Comparison of ENCODE assay signal across 2 cellular contexts in genomic region chr6:68711386-68712000, GRCh38.
TF ChIP-seq lines count a peak whose summit lies in the region.

No MANE protein-coding gene starts in this region.

TF ChIP-seq in IMR-90, 13 proteins besides CTCF, POLR2A, EP300 and RAD21 (continued from another document):
- peak; percentile 60 for TF ChIP-seq MAFK (IDR thresholded peaks at IDR 0.05; ENCODE audit: low read depth, low read length)
TF ChIP-seq in IMR-90: peak in this region for 1.

TF ChIP-seq in K562, 482 proteins besides CTCF, POLR2A, EP300 and RAD21 (continued from another document):
- TF ChIP-seq PBX2 (CRISPR knock-in tag; IDR thresholded peaks at IDR 0.05; ENCODE audit: low read depth) (no peak), PBX2 (tag; conservative IDR thresholded peaks at IDR 0.05; ENCODE audit: low read depth) (peak; percentile 90), ZNF316 (IDR thresholded peaks at IDR 0.05) (peak; percentile 96), MAFF (IDR thresholded peaks at IDR 0.05; ENCODE audit: low read length) (peak; percentile 71), PKNOX1 (IDR thresholded peaks at IDR 0.05) (peak; percentile 17; the same call in 1 of the 2 replicates), NFE2 (IDR thresholded peaks at IDR 0.05; ENCODE audit: low read depth) (peak; percentile 60; the same call in 1 of the 2 replicates), MAFG (tag; conservative IDR thresholded peaks at IDR 0.05) (peak; percentile 92), C11orf30 (IDR thresholded peaks at IDR 0.05; ENCODE audit: low read depth) (peak; percentile 90), ARID1B (IDR thresholded peaks at IDR 0.05) (0 out of 2 replicates have a peak, but pooled peaks have one; percentile 7), SMARCA4 (IDR thresholded peaks at IDR 0.05) (0 out of 2 replicates have a peak, but pooled peaks have one; percentile 14), MAFK (IDR thresholded peaks at IDR 0.05; ENCODE audit: low read length) (peak; percentile 67; the same call in 1 of the 2 replicates), PURB (CRISPR knock-in tag; IDR thresholded peaks at IDR 0.05; ENCODE audit: low read depth) (no peak), NONO (IDR thresholded peaks at IDR 0.05; ENCODE audit: low read depth in 2 of 2, low read length in 1 of 2) (no peak), DPF2 (IDR thresholded peaks at IDR 0.05) (0 out of 2 replicates have a peak, but pooled peaks have one; percentile 31)
- TF ChIP-seq, protein P1, sequence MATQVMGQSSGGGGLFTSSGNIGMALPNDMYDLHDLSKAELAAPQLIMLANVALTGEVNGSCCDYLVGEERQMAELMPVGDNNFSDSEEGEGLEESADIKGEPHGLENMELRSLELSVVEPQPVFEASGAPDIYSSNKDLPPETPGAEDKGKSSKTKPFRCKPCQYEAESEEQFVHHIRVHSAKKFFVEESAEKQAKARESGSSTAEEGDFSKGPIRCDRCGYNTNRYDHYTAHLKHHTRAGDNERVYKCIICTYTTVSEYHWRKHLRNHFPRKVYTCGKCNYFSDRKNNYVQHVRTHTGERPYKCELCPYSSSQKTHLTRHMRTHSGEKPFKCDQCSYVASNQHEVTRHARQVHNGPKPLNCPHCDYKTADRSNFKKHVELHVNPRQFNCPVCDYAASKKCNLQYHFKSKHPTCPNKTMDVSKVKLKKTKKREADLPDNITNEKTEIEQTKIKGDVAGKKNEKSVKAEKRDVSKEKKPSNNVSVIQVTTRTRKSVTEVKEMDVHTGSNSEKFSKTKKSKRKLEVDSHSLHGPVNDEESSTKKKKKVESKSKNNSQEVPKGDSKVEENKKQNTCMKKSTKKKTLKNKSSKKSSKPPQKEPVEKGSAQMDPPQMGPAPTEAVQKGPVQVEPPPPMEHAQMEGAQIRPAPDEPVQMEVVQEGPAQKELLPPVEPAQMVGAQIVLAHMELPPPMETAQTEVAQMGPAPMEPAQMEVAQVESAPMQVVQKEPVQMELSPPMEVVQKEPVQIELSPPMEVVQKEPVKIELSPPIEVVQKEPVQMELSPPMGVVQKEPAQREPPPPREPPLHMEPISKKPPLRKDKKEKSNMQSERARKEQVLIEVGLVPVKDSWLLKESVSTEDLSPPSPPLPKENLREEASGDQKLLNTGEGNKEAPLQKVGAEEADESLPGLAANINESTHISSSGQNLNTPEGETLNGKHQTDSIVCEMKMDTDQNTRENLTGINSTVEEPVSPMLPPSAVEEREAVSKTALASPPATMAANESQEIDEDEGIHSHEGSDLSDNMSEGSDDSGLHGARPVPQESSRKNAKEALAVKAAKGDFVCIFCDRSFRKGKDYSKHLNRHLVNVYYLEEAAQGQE (CRISPR knock-in tag; IDR thresholded peaks at IDR 0.05; ENCODE audit: low read depth): no peak
- TF ChIP-seq, protein P2, sequence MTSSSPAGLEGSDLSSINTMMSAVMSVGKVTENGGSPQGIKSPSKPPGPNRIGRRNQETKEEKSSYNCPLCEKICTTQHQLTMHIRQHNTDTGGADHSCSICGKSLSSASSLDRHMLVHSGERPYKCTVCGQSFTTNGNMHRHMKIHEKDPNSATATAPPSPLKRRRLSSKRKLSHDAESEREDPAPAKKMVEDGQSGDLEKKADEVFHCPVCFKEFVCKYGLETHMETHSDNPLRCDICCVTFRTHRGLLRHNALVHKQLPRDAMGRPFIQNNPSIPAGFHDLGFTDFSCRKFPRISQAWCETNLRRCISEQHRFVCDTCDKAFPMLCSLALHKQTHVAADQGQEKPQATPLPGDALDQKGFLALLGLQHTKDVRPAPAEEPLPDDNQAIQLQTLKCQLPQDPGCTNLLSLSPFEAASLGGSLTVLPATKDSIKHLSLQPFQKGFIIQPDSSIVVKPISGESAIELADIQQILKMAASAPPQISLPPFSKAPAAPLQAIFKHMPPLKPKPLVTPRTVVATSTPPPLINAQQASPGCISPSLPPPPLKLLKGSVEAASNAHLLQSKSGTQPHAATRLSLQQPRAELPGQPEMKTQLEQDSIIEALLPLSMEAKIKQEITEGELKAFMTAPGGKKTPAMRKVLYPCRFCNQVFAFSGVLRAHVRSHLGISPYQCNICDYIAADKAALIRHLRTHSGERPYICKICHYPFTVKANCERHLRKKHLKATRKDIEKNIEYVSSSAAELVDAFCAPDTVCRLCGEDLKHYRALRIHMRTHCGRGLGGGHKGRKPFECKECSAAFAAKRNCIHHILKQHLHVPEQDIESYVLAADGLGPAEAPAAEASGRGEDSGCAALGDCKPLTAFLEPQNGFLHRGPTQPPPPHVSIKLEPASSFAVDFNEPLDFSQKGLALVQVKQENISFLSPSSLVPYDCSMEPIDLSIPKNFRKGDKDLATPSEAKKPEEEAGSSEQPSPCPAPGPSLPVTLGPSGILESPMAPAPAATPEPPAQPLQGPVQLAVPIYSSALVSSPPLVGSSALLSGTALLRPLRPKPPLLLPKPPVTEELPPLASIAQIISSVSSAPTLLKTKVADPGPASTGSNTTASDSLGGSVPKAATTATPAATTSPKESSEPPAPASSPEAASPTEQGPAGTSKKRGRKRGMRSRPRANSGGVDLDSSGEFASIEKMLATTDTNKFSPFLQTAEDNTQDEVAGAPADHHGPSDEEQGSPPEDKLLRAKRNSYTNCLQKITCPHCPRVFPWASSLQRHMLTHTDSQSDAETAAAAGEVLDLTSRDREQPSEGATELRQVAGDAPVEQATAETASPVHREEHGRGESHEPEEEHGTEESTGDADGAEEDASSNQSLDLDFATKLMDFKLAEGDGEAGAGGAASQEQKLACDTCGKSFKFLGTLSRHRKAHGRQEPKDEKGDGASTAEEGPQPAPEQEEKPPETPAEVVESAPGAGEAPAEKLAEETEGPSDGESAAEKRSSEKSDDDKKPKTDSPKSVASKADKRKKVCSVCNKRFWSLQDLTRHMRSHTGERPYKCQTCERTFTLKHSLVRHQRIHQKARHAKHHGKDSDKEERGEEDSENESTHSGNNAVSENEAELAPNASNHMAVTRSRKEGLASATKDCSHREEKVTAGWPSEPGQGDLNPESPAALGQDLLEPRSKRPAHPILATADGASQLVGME (CRISPR knock-in tag; IDR thresholded peaks at IDR 0.05): no peak
